Comparison of ENCODE assay signal across 27 cellular contexts in the genomic region with DNA sequence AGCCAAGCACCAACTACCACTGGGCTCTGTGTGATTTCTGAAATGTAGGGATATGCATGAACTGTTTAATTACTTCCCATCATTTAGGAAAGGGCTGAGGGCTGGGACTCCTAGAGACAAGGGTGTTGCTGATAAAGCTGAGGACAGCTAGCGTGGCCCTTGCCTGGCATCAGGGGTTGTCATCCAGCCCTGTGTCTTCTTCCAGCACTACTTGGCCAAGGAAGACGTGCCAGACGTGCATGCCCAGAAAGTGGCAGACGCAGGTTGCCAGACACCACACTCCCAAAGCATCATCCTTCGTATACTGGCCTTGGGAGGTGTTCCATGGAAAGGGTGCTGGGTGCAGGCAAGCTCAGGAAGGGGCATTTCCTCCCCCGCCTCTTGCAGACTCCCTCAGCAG.
DNase-seq lines count a peak whose midpoint lies in the region; ATAC-seq, FAIRE-seq and TF ChIP-seq lines count a peak whose summit lies in the region.
"Had no signal": no experiment of that assay in that cellular context is flagged by ENCODE, and none has a peak within 500 bp of the region (broad histone marks: within the 10 kb centered on the region; RNA-seq: fewer than 3 reads in every experiment).

No MANE protein-coding gene starts in this region.

- H3K27ac ChIP-seq in BLaER1 treated with 17β-estradiol and CSF1 and Interleukin-3, amounts not matched to agents 10 nM and 100 nM = peak overlapping the region in 1 of 11 experiments; percentile 11; a peak in 1 of 22 replicates
- H3K27ac ChIP-seq in prostate gland = peak overlapping the region; percentile 19 to 24
- H3K27ac ChIP-seq: A549, SJSA1, thoracic aorta, vagina, VCaP had no signal

- peak overlapping the region in 4 of 5 experiments; percentile 6 to 75 (median 41) for H3K27ac Mint-ChIP-seq in brain
- H3K27ac Mint-ChIP-seq: activated naive CD8-positive, alpha-beta T cell treated with anti-CD3 and anti-CD28 coated beads, Interleukin-2, amount 50 U/mL, for 24 hours; CD8-positive, alpha-beta T cell; stimulated activated naive CD8-positive, alpha-beta T cell treated with anti-CD3 and anti-CD28 coated beads, Interleukin-15, Interleukin-2, amounts not matched to agents 100 ng/mL and 50 ng/mL, for 24 hours had no signal

- peak; percentile 50 for ATAC-seq in left ventricle myocardium superior
- ATAC-seq: A549; activated naive CD8-positive, alpha-beta T cell treated with anti-CD3 and anti-CD28 coated beads, Interleukin-2, amount 50 U/mL, for 24 hours; CD8-positive, alpha-beta T cell had no signal

- peaks cover 0 to 58% (median 16%) of the 10 kb centered on the region in 11 experiments; a peak in 14 of 22 replicates for H3K36me3 ChIP-seq in BLaER1 treated with 17β-estradiol and CSF1 and Interleukin-3, amounts not matched to agents 10 nM and 100 nM
- no peaks in the 10 kb centered on the region for H3K36me3 ChIP-seq in prostate gland
- H3K36me3 ChIP-seq: SJSA1, thoracic aorta, vagina had no signal

- intact Hi-C loops in left ventricle myocardium superior (cut with micrococcal nuclease) = no loop called here
- intact Hi-C loops in prostate gland (cut with DNase I) = no loop called here

- peaks cover 0 to 8% (median 0%) of the 10 kb centered on the region in 11 experiments; a peak in 2 of 22 replicates for H3K9me3 ChIP-seq in BLaER1 treated with 17β-estradiol and CSF1 and Interleukin-3, amounts not matched to agents 10 nM and 100 nM (replicated peaks in 1 of 11)
- H3K9me3 ChIP-seq in prostate gland = no peaks in the 10 kb centered on the region
- H3K9me3 ChIP-seq: A549, SJSA1, thoracic aorta, vagina had no signal

- H3K9me3 Mint-ChIP-seq in brain = no peaks in the 10 kb centered on the region
- H3K9me3 Mint-ChIP-seq: activated naive CD8-positive, alpha-beta T cell treated with anti-CD3 and anti-CD28 coated beads, Interleukin-2, amount 50 U/mL, for 24 hours; CD8-positive, alpha-beta T cell; central memory CD8-positive, alpha-beta T cell; stimulated activated naive CD8-positive, alpha-beta T cell treated with anti-CD3 and anti-CD28 coated beads, Interleukin-15, Interleukin-2, amounts not matched to agents 100 ng/mL and 50 ng/mL, for 24 hours had no signal

- peaks cover 0 to 89% (median 37%) of the 10 kb centered on the region in 11 experiments; a peak in 16 of 22 replicates for H4K20me1 ChIP-seq in BLaER1 treated with 17β-estradiol and CSF1 and Interleukin-3, amounts not matched to agents 10 nM and 100 nM

- H3K4me2 ChIP-seq in BLaER1 treated with 17β-estradiol and CSF1 and Interleukin-3, amounts not matched to agents 10 nM and 100 nM = peak overlapping the region in 9 of 11 experiments; percentile 35 to 91 (median 81); a peak in 19 of 22 replicates
- H3K4me2 ChIP-seq: A549 had no signal

- H3K4me1 Mint-ChIP-seq in brain = peaks cover 72% of the 10 kb centered on the region

- H3K4me3 ChIP-seq in BLaER1 treated with 17β-estradiol and CSF1 and Interleukin-3, amounts not matched to agents 10 nM and 100 nM = no peak overlapping the region
- no peak overlapping the region for H3K4me3 ChIP-seq in prostate gland
- H3K4me3 ChIP-seq: A549, SJSA1, thoracic aorta, vagina had no signal

- DNase-seq in left ventricle myocardium superior (peak; percentile 49), prostate gland (ENCODE audit: low spot score) (no peak), GM10266 (ENCODE audit: extremely low spot score) (no peak), frontal cortex (ENCODE audit: low spot score in 2 of 2) (no peak)
- no peak for DNase-seq in stimulated activated CD4-positive, alpha-beta T cell treated with anti-CD3 and anti-CD28 coated beads, Interleukin-12 subunit alpha, Interleukin-12 subunit beta, amount 100 ng/mL, for 4 hours
- no peak for DNase-seq in stimulated activated naive CD4-positive, alpha-beta T cell treated with Interleukin-2 at 50 U/mL for 16 hours (lab: John Stamatoyannopoulos, UW)
- DNase-seq: activated CD4-positive, alpha-beta T cell treated with anti-CD3 and anti-CD28 coated beads for 48 hours; activated gamma-delta T cell treated with Interleukin-2 at 50 U/mL for 16 hours; activated naive CD8-positive, alpha-beta T cell treated with anti-CD3 and anti-CD28 coated beads, Interleukin-2, amount 50 U/mL, for 24 hours; CD8-positive, alpha-beta T cell; GOT3; hippocampal formation; NCI-H1048; NCI-H1694; small intestine; T1000 had no signal

- FAIRE-seq in frontal cortex (lab: Jason Lieb, UNC) = no peak
- FAIRE-seq: A549, astrocyte, RCC 7860, small intestine had no signal

- H3K4me1 ChIP-seq in BLaER1 treated with 17β-estradiol and CSF1 and Interleukin-3, amounts not matched to agents 10 nM and 100 nM = peaks cover 51 to 100% (median 100%) of the 10 kb centered on the region in 10 experiments
- peaks cover 12% of the 10 kb centered on the region for H3K4me1 ChIP-seq in prostate gland (replicated peaks)
- H3K4me1 ChIP-seq: A549 had no signal

- H3K4me3 Mint-ChIP-seq in brain = no peak overlapping the region
- H3K4me3 Mint-ChIP-seq: activated naive CD8-positive, alpha-beta T cell treated with anti-CD3 and anti-CD28 coated beads, Interleukin-2, amount 50 U/mL, for 24 hours; CD8-positive, alpha-beta T cell; central memory CD8-positive, alpha-beta T cell; stimulated activated naive CD8-positive, alpha-beta T cell treated with anti-CD3 and anti-CD28 coated beads, Interleukin-15, Interleukin-2, amounts not matched to agents 100 ng/mL and 50 ng/mL, for 24 hours had no signal

- peaks cover 49% of the 10 kb centered on the region for H3K36me3 Mint-ChIP-seq in brain

- WGBS in prostate gland = 55% methylated on average over 6 of the region's 6 CpGs

- TF ChIP-seq CTCF in brain (conservative IDR thresholded peaks at IDR 0.05) (no peak), prostate gland (IDR thresholded peaks at IDR 0.05) (no peak), GM10266 (IDR thresholded peaks at IDR 0.05; ENCODE audit: control insufficient read depth, insufficient read depth, low read depth, missing control alignments) (no peak)

- no peak for TF ChIP-seq POLR2A in prostate gland (IDR thresholded peaks at IDR 0.05)

- H3K27me3 ChIP-seq in BLaER1 treated with 17β-estradiol and CSF1 and Interleukin-3, amounts not matched to agents 10 nM and 100 nM = no peaks in the 10 kb centered on the region
- no peaks in the 10 kb centered on the region for H3K27me3 ChIP-seq in prostate gland (replicated peaks; ENCODE audit: insufficient read depth)
- H3K27me3 ChIP-seq: SJSA1, vagina had no signal

- H3K9ac ChIP-seq in BLaER1 treated with 17β-estradiol and CSF1 and Interleukin-3, amounts not matched to agents 10 nM and 100 nM = peak overlapping the region in 2 of 11 experiments; percentile 4 to 40; a peak in 1 of 22 replicates

- H3K27me3 Mint-ChIP-seq in brain = peaks cover 6% of the 10 kb centered on the region
- H3K27me3 Mint-ChIP-seq: central memory CD8-positive, alpha-beta T cell; stimulated activated naive CD8-positive, alpha-beta T cell treated with anti-CD3 and anti-CD28 coated beads, Interleukin-15, Interleukin-2, amounts not matched to agents 100 ng/mL and 50 ng/mL, for 24 hours had no signal
